Comparison of ENCODE assay signal across 18 cellular contexts in the genomic region with DNA sequence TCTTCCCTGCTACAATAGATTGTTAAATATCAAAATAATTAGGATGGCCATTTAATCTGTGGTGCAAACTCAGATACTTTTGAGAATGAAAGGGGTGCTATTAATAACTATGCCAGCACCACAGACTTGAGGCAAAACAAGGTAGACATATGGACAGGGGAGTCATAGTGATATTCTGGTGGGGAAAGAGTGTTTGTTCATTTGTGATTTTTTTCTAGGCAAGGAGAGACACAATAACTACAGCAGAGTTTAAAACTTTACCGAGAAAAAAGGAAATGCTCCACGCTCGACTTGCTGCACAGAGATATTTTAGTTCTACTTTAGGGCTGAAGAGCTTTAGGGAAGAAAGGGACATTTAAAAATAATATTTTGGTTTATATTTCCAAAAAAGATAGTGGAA.
DNase-seq lines count a peak whose midpoint lies in the region; ATAC-seq and TF ChIP-seq lines count a peak whose summit lies in the region.
"Had no signal": no experiment of that assay in that cellular context is flagged by ENCODE, and none has a peak within 500 bp of the region (broad histone marks: within the 10 kb centered on the region; RNA-seq: fewer than 3 reads in every experiment).

No MANE protein-coding gene starts in this region.

- TF ChIP-seq CTCF in Caco-2 (IDR thresholded peaks at IDR 0.05; ENCODE audit: insufficient read depth in 1 of 2, low read depth in 1 of 2, low read length in 1 of 2, severe bottlenecking in 1 of 2, unreplicated experiment in 1 of 2) (no peak), GM10266 (IDR thresholded peaks at IDR 0.05; ENCODE audit: control insufficient read depth, insufficient read depth, low read depth, missing control alignments) (no peak)

- H3K27me3 ChIP-seq in BLaER1, result no peaks in the 10 kb centered on the region
- H3K27me3 ChIP-seq in Caco-2 (replicated peaks; ENCODE audit: control insufficient read depth, insufficient read depth, low read length), result no peaks in the 10 kb centered on the region
- H3K27me3 ChIP-seq: sigmoid colon had no signal

- H3K36me3 Mint-ChIP-seq in activated CD4-positive, alpha-beta memory T cell treated with anti-CD3 and anti-CD28 coated beads for 36 hours, result no peaks in the 10 kb centered on the region
- H3K36me3 Mint-ChIP-seq in Caco-2 (ENCODE audit: insufficient read depth, unreplicated experiment), result no peaks in the 10 kb centered on the region
- H3K36me3 Mint-ChIP-seq: CD4-positive, CD25-positive, alpha-beta regulatory T cell had no signal

- H3K4me2 ChIP-seq in BLaER1, result peak overlapping the region; percentile 64

- H3K36me3 ChIP-seq in BLaER1 (no peaks in the 10 kb centered on the region), Caco-2 (ENCODE audit: control insufficient read depth, insufficient read depth, low read length) (no peaks in the 10 kb centered on the region)
- H3K36me3 ChIP-seq: sigmoid colon had no signal

- intact Hi-C loops in activated CD4-positive, alpha-beta memory T cell treated with anti-CD3 and anti-CD28 coated beads for 36 hours (cut with micrococcal nuclease), result no loop called here
- intact Hi-C loops in Caco-2 (cut with micrococcal nuclease; ENCODE audit: unreplicated experiment), result no loop called here

- no TSS peak for BruUV-seq in Caco-2 (replicated peaks; lab: Mats Ljungman, UMichigan)

- H3K27ac ChIP-seq in BLaER1, result no peak overlapping the region
- H3K27ac ChIP-seq: sigmoid colon had no signal

- H3K4me3 ChIP-seq in BLaER1, result no peak overlapping the region
- no peak overlapping the region for H3K4me3 ChIP-seq in Caco-2 (ENCODE audit: low read depth, low read length)
- H3K4me3 ChIP-seq: sigmoid colon had no signal

- CTCF ChIA-PET in activated CD4-positive, alpha-beta memory T cell treated with anti-CD3 and anti-CD28 coated beads for 36 hours (lab: Charles Lee), result no interaction called here
- CTCF ChIA-PET in Caco-2 (lab: Charles Lee), result interaction anchor here (0.7 kb wide), 1 partner anchor 1027 kb away, joined by 3 read pairs; no protein-coding TSS in a partner anchor

- no peak overlapping the region for H3K9ac ChIP-seq in BLaER1

- no peaks in the 10 kb centered on the region for H4K20me1 ChIP-seq in BLaER1

- H3K4me3 Mint-ChIP-seq in activated CD4-positive, alpha-beta memory T cell treated with anti-CD3 and anti-CD28 coated beads for 36 hours, result no peak overlapping the region
- H3K4me3 Mint-ChIP-seq in Caco-2 (ENCODE audit: unreplicated experiment), result no peak overlapping the region
- H3K4me3 Mint-ChIP-seq: CD4-positive, CD25-positive, alpha-beta regulatory T cell had no signal

- DNase-seq in activated CD4-positive, alpha-beta memory T cell treated with anti-CD3 and anti-CD28 coated beads for 36 hours, result no peak
- no peak for DNase-seq in COLO668 (lab: John Stamatoyannopoulos, UW; ENCODE audit: unreplicated experiment)
- no peak for DNase-seq in Caco-2
- no peak for DNase-seq in GM10266 (ENCODE audit: extremely low spot score)
- DNase-seq: 8988T; activated CD4-positive, CD25-positive, alpha-beta regulatory T cell treated with anti-CD3 and anti-CD28 coated beads, Interleukin-2, amount 50 U/mL, for 72 hours; CD4-positive, CD25-positive, alpha-beta regulatory T cell; central memory CD4-positive, alpha-beta T cell; H7; mesendoderm; NCI-H1417; NCI-H226; sigmoid colon; stimulated activated naive CD4-positive, alpha-beta T cell treated with Interleukin-2 at 50 U/mL for 16 hours had no signal

- POLR2A ChIA-PET in activated CD4-positive, alpha-beta memory T cell treated with anti-CD3 and anti-CD28 coated beads for 36 hours (lab: Charles Lee), result no interaction called here
- POLR2A ChIA-PET in Caco-2 (lab: Charles Lee), result no interaction called here

- H3K27ac Mint-ChIP-seq in activated CD4-positive, alpha-beta memory T cell treated with anti-CD3 and anti-CD28 coated beads for 36 hours, result no peak overlapping the region
- H3K27ac Mint-ChIP-seq in Caco-2 (ENCODE audit: unreplicated experiment), result no peak overlapping the region
- H3K27ac Mint-ChIP-seq: CD4-positive, CD25-positive, alpha-beta regulatory T cell had no signal

- no peaks in the 10 kb centered on the region for H3K27me3 Mint-ChIP-seq in activated CD4-positive, alpha-beta memory T cell treated with anti-CD3 and anti-CD28 coated beads for 36 hours
- no peaks in the 10 kb centered on the region for H3K27me3 Mint-ChIP-seq in Caco-2 (ENCODE audit: insufficient read depth, unreplicated experiment)
- H3K27me3 Mint-ChIP-seq: CD4-positive, CD25-positive, alpha-beta regulatory T cell had no signal

- H3K9me3 ChIP-seq in BLaER1, result no peaks in the 10 kb centered on the region
- no peaks in the 10 kb centered on the region for H3K9me3 ChIP-seq in Caco-2
- H3K9me3 ChIP-seq: sigmoid colon had no signal

- no peaks in the 10 kb centered on the region for H3K4me1 Mint-ChIP-seq in activated CD4-positive, alpha-beta memory T cell treated with anti-CD3 and anti-CD28 coated beads for 36 hours (ENCODE audit: low read depth)
- H3K4me1 Mint-ChIP-seq in Caco-2 (ENCODE audit: low read depth, unreplicated experiment), result no peaks in the 10 kb centered on the region
- H3K4me1 Mint-ChIP-seq: CD4-positive, CD25-positive, alpha-beta regulatory T cell had no signal

- peak; percentile 53 for ATAC-seq in GM19351 (IDR thresholded peaks at IDR 0.05; ENCODE audit: unreplicated experiment)
- peak; percentile 75 for ATAC-seq in HG02759 (IDR thresholded peaks at IDR 0.05; ENCODE audit: unreplicated experiment)
- peak; percentile 27 for ATAC-seq in HG03558 (IDR thresholded peaks at IDR 0.05; ENCODE audit: extremely low read depth, unreplicated experiment)

- H3K9me3 Mint-ChIP-seq in activated CD4-positive, alpha-beta memory T cell treated with anti-CD3 and anti-CD28 coated beads for 36 hours, result peaks cover 6% of the 10 kb centered on the region
- H3K9me3 Mint-ChIP-seq in Caco-2 (ENCODE audit: unreplicated experiment), result no peaks in the 10 kb centered on the region

- H3K4me1 ChIP-seq in BLaER1 (peaks cover 21% of the 10 kb centered on the region), Caco-2 (no peaks in the 10 kb centered on the region)
- H3K4me1 ChIP-seq: sigmoid colon had no signal
